1 cellular context compared by ENCODE assay signal in genomic region chr18:51039138-51040112, GRCh38.
A peak's percentile ranks its signal among the peaks of the same experiment; 100 is the strongest.
TF ChIP-seq lines count a peak whose summit lies in the region.

No MANE protein-coding gene starts in this region.

TF ChIP-seq in K562, 482 proteins besides CTCF, POLR2A, EP300 and RAD21 (continued from another document):
- TF ChIP-seq RFX1 (IDR thresholded peaks at IDR 0.05), result no peak
- no peak for TF ChIP-seq ZNF740 (CRISPR knock-in tag; IDR thresholded peaks at IDR 0.05)
- TF ChIP-seq ZNF740 (tag; IDR thresholded peaks at IDR 0.05), result peak in 1 of 2 experiments; percentile 74; a peak in 2 of 4 replicates
- TF ChIP-seq BHLHE40 (IDR thresholded peaks at IDR 0.05; ENCODE audit: low read length), result no peak
- TF ChIP-seq PHTF2 (CRISPR knock-in tag; IDR thresholded peaks at IDR 0.05), result no peak
- no peak for TF ChIP-seq MAFF (IDR thresholded peaks at IDR 0.05; ENCODE audit: low read length)
- peak; percentile 61 for TF ChIP-seq NFIC (IDR thresholded peaks at IDR 0.05)
- no peak for TF ChIP-seq PKNOX1 (IDR thresholded peaks at IDR 0.05)
- TF ChIP-seq SPI1 (IDR thresholded peaks at IDR 0.05; ENCODE audit: borderline replicate concordance, low read depth, low read length), result no peak
